ENCODE assay signal across 17 cellular contexts in the genomic region with DNA sequence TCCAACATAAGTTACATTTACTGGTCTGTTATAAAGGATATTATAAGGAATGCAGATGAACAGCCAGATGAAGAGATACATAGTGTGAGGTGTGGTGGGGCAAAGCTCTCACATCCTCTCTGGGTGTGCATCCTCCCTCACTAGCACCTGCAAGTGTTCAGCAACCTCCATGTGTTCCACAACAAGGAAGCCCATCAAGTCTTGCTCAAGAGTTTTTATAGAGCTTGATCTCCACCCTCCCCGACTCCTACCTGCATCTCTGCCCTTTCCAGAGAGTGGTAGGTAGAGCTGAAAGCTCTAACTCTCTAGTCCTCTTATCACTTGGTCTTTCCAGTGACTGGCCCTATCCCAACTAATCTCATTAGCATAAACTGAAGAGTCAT. TPM values are rescaled to one million over a fixed set of nuclear protein-coding genes. Genes with fewer than 3 reads are reported as not detected.
DNase-seq lines count a peak whose midpoint lies in the region; ATAC-seq and TF ChIP-seq lines count a peak whose summit lies in the region.
"Had no signal": no experiment of that assay in that cellular context is flagged by ENCODE, and none has a peak within 500 bp of the region (broad histone marks: within the 10 kb centered on the region; RNA-seq: fewer than 3 reads in every experiment).

No MANE protein-coding gene starts in this region.

- H3K36me3 Mint-ChIP-seq in activated CD4-positive, alpha-beta T cell treated with anti-CD3 and anti-CD28 coated beads for 36 hours (ENCODE audit: low read depth) = peaks cover 9% of the 10 kb centered on the region

- peaks cover 14% of the 10 kb centered on the region for H3K9me3 Mint-ChIP-seq in activated CD4-positive, alpha-beta T cell treated with anti-CD3 and anti-CD28 coated beads for 36 hours (ENCODE audit: low read depth)

- DNase-seq in activated CD4-positive, alpha-beta T cell treated with anti-CD3 and anti-CD28 coated beads for 36 hours = no peak
- no peak for DNase-seq in activated CD4-positive, alpha-beta T cell treated with anti-CD3 and anti-CD28 coated beads for 4 hours
- DNase-seq in mucosa of descending colon = no peak
- no peak for DNase-seq in activated T-cell treated with anti-CD3 and anti-CD28 coated beads for 4 hours
- DNase-seq in activated CD4-positive, CD25-positive, alpha-beta regulatory T cell treated with anti-CD3 and anti-CD28 coated beads, Interleukin-2, amount 50 U/mL, for 72 hours = no peak
- DNase-seq: AML-193; Caco-2; Calu3; CD4-positive, alpha-beta T cell; CD8-positive, alpha-beta T cell; DMS79 treated with DMSO at 0.1 percent for 48 hours; GF-D8 had no signal

- TF ChIP-seq CTCF in mucosa of descending colon (IDR thresholded peaks at IDR 0.05) = no peak

- no peak overlapping the region for H3K27ac Mint-ChIP-seq in activated CD4-positive, alpha-beta T cell treated with anti-CD3 and anti-CD28 coated beads for 36 hours
- H3K27ac Mint-ChIP-seq: B cell; CD4-positive, alpha-beta T cell; CD8-positive, alpha-beta T cell had no signal

- no peak overlapping the region for H3K4me3 ChIP-seq in mucosa of descending colon
- H3K4me3 ChIP-seq: A549; BLaER1 treated with 17β-estradiol and CSF1 and Interleukin-3, amounts not matched to agents 10 nM and 100 nM had no signal

- no peaks in the 10 kb centered on the region for H3K36me3 ChIP-seq in mucosa of descending colon (ENCODE audit: low read depth)
- H3K36me3 ChIP-seq: BLaER1 treated with 17β-estradiol and CSF1 and Interleukin-3, amounts not matched to agents 10 nM and 100 nM had no signal

- peaks cover 24% of the 10 kb centered on the region for H3K27me3 Mint-ChIP-seq in activated CD4-positive, alpha-beta T cell treated with anti-CD3 and anti-CD28 coated beads for 36 hours

- POLR2A ChIA-PET in activated CD4-positive, alpha-beta T cell treated with anti-CD3 and anti-CD28 coated beads for 36 hours (lab: Charles Lee) = no interaction called here

- H3K4me1 ChIP-seq in mucosa of descending colon (ENCODE audit: low read depth) = no peaks in the 10 kb centered on the region
- H3K4me1 ChIP-seq: A549; BLaER1 treated with 17β-estradiol and CSF1 and Interleukin-3, amounts not matched to agents 10 nM and 100 nM; Caco-2 had no signal

- H3K9me3 ChIP-seq in mucosa of descending colon = peaks cover 20% of the 10 kb centered on the region
- H3K9me3 ChIP-seq: A549 had no signal

- intact Hi-C loops in activated CD4-positive, alpha-beta T cell treated with anti-CD3 and anti-CD28 coated beads for 36 hours (cut with DNase I, micrococcal nuclease) = no loop called here
- intact Hi-C loops in mucosa of descending colon (cut with DNase I, micrococcal nuclease) = no loop called here

- CTCF ChIA-PET in activated CD4-positive, alpha-beta T cell treated with anti-CD3 and anti-CD28 coated beads for 36 hours (lab: Charles Lee) = interaction anchor here (1.1 kb wide), 1 partner anchor 15 kb away, joined by 4 read pairs; no protein-coding TSS in a partner anchor

- H3K4me1 Mint-ChIP-seq in activated CD4-positive, alpha-beta T cell treated with anti-CD3 and anti-CD28 coated beads for 36 hours = peaks cover 4% of the 10 kb centered on the region
- H3K4me1 Mint-ChIP-seq: B cell had no signal

- H3K4me3 Mint-ChIP-seq in activated CD4-positive, alpha-beta T cell treated with anti-CD3 and anti-CD28 coated beads for 36 hours = no peak overlapping the region
- H3K4me3 Mint-ChIP-seq: B cell; CD4-positive, alpha-beta T cell; CD8-positive, alpha-beta T cell had no signal

- ATAC-seq in activated CD4-positive, alpha-beta T cell treated with anti-CD3 and anti-CD28 coated beads for 36 hours = peak; percentile 26
- ATAC-seq in esophagus mucosa = peak; percentile 64
- peak; percentile 78 for ATAC-seq in mucosa of descending colon
- ATAC-seq: A549; CD8-positive, alpha-beta T cell had no signal

RNA-seq across cellular contexts. Expression of gene GHITM, which starts 12.5 kb away (rescaled TPM):
- total RNA-seq in activated CD4-positive, alpha-beta T cell treated with anti-CD3 and anti-CD28 coated beads for 36 hours = 100 to 1,000 TPM; 121 to 178 TPM
- 142 TPM for total RNA-seq in esophagus mucosa
- total RNA-seq in mucosa of descending colon = 100 to 1,000 TPM; 216 to 279 (median 271) TPM

RNA-seq across cellular contexts. Expression of gene GPR15LG, which starts 46.8 kb away (rescaled TPM):
- not detected for total RNA-seq in activated CD4-positive, alpha-beta T cell treated with anti-CD3 and anti-CD28 coated beads for 36 hours
- total RNA-seq in esophagus mucosa (404 TPM), mucosa of descending colon (100 to 1,000 TPM; 231 to 725 (median 467) TPM)
- total RNA-seq: A172; B cell; Caco-2; Calu3; CD4-positive, alpha-beta T cell; CD8-positive, alpha-beta T cell had no signal

Comparison
In these comparisons a context has a peak if more than half of its experiments do, and no peak if none do; other contexts are left out.
1. ATAC-seq: peak in every context shown above with its lines; median percentile 78 in mucosa of descending colon; 64 in esophagus mucosa; 26 in activated CD4-positive, alpha-beta T cell treated with anti-CD3 and anti-CD28 coated beads for 36 hours.
2. RNA of gene GPR15LG, which starts 46.8 kb away (total RNA-seq): 231 to 725 TPM in mucosa of descending colon and 404 TPM in esophagus mucosa (single experiment); not detected in activated CD4-positive, alpha-beta T cell treated with anti-CD3 and anti-CD28 coated beads for 36 hours; every median in the first group is over 100 times any median in the second.